In the genomic region with DNA sequence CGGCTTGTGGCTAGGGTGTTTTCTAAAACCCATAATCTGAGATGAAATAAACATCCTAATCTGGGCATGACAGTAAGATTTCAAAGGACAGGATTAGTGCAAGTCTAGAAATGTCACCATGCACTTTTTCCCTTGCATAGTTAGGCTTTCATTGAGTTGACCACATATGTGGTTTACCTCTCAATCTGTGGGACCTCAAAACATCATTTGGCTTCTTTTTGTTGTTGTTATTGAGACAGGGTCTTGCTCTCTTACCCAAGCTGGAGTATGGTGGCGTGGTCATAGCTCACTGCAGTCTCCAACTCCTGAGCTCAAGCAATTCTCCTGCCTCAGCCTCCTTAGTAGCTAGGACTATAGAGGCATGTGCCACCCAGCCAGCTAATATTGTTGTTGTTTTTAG, we compare ENCODE assay signal across 28 cellular contexts.
"Had no signal": no experiment of that assay in that cellular context is flagged by ENCODE, and none has a peak within 500 bp of the region (broad histone marks: within the 10 kb centered on the region; RNA-seq: fewer than 3 reads in every experiment).

No MANE protein-coding gene starts in this region.

- H3K4me3 Mint-ChIP-seq: dendritic cell treated with granulocyte-macrophage colony-stimulating factor and Interleukin-4, amounts not matched to agents 40 ng/mL and 50 ng/mL, for 4 days; effector memory CD8-positive, alpha-beta T cell; endodermal cell; mesothelial cell of epicardium; naive thymus-derived CD4-positive, alpha-beta T cell; natural killer cell had no signal

- H3K9me3 ChIP-seq: gastrocnemius medialis had no signal

- FAIRE-seq: endometrium, islet of Langerhans, keratinocyte had no signal

- ATAC-seq: effector memory CD8-positive, alpha-beta T cell; esophagus mucosa; gastrocnemius medialis; heart right ventricle; left cardiac atrium; left lung; left ventricle myocardium superior; lower lobe of right lung; mucosa of descending colon; naive thymus-derived CD4-positive, alpha-beta T cell; natural killer cell had no signal

- H3K9me3 Mint-ChIP-seq: dendritic cell treated with granulocyte-macrophage colony-stimulating factor and Interleukin-4, amounts not matched to agents 40 ng/mL and 50 ng/mL, for 4 days; effector memory CD8-positive, alpha-beta T cell; endodermal cell; natural killer cell had no signal

- H3K27me3 Mint-ChIP-seq: dendritic cell treated with granulocyte-macrophage colony-stimulating factor and Interleukin-4, amounts not matched to agents 40 ng/mL and 50 ng/mL, for 4 days had no signal

- DNase-seq: cortex of kidney; effector CD8-positive, alpha-beta T cell; effector memory CD8-positive, alpha-beta T cell; endodermal cell; erythroblast; esophagus squamous epithelium; foreskin fibroblast; foreskin melanocyte; gastrocnemius medialis; glutamatergic neuron; head of caudate nucleus; heart right ventricle; hippocampal formation; left cardiac atrium; left lung; left ventricle myocardium superior; lower lobe of right lung; mesenchymal stem cell; mucosa of descending colon; naive thymus-derived CD4-positive, alpha-beta T cell; natural killer cell had no signal

- H3K4me3 ChIP-seq: esophagus squamous epithelium, gastrocnemius medialis, heart right ventricle, left lung, lower lobe of right lung, mucosa of descending colon had no signal

- H3K4me1 ChIP-seq: esophagus squamous epithelium, gastrocnemius medialis, heart right ventricle, left lung, lower lobe of right lung had no signal

- H3K27ac ChIP-seq: epithelial cell of prostate, esophagus squamous epithelium, gastrocnemius medialis, heart right ventricle, left lung, lower lobe of right lung had no signal

- H3K4me1 Mint-ChIP-seq: endodermal cell; mesothelial cell of epicardium; naive thymus-derived CD4-positive, alpha-beta T cell; natural killer cell had no signal

- H3K36me3 Mint-ChIP-seq: mesothelial cell of epicardium; naive thymus-derived CD4-positive, alpha-beta T cell; natural killer cell had no signal

- H3K27ac Mint-ChIP-seq: dendritic cell treated with granulocyte-macrophage colony-stimulating factor and Interleukin-4, amounts not matched to agents 40 ng/mL and 50 ng/mL, for 4 days; effector memory CD8-positive, alpha-beta T cell; endodermal cell; mesothelial cell of epicardium; naive thymus-derived CD4-positive, alpha-beta T cell; natural killer cell had no signal
